In genomic region chr12:76032043-76032981, GRCh38 we compare ENCODE assay signal across 1 cellular context.
TF ChIP-seq lines count a peak whose summit lies in the region.

No MANE protein-coding gene starts in this region.

TF ChIP-seq in HepG2, 621 proteins besides CTCF, POLR2A, EP300 and RAD21 (continued from another document and continues in another):
- TF ChIP-seq, protein P1, sequence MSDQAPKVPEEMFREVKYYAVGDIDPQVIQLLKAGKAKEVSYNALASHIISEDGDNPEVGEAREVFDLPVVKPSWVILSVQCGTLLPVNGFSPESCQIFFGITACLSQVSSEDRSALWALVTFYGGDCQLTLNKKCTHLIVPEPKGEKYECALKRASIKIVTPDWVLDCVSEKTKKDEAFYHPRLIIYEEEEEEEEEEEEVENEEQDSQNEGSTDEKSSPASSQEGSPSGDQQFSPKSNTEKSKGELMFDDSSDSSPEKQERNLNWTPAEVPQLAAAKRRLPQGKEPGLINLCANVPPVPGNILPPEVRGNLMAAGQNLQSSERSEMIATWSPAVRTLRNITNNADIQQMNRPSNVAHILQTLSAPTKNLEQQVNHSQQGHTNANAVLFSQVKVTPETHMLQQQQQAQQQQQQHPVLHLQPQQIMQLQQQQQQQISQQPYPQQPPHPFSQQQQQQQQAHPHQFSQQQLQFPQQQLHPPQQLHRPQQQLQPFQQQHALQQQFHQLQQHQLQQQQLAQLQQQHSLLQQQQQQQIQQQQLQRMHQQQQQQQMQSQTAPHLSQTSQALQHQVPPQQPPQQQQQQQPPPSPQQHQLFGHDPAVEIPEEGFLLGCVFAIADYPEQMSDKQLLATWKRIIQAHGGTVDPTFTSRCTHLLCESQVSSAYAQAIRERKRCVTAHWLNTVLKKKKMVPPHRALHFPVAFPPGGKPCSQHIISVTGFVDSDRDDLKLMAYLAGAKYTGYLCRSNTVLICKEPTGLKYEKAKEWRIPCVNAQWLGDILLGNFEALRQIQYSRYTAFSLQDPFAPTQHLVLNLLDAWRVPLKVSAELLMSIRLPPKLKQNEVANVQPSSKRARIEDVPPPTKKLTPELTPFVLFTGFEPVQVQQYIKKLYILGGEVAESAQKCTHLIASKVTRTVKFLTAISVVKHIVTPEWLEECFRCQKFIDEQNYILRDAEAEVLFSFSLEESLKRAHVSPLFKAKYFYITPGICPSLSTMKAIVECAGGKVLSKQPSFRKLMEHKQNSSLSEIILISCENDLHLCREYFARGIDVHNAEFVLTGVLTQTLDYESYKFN (CRISPR knock-in tag; conservative IDR thresholded peaks at IDR 0.05), result peak; percentile 48
- TF ChIP-seq THYN1 (CRISPR knock-in tag; IDR thresholded peaks at IDR 0.05; ENCODE audit: borderline replicate concordance, low read depth) (no peak), ZBTB44 (CRISPR knock-in tag; IDR thresholded peaks at IDR 0.05) (no peak), JARID2 (CRISPR knock-in tag; IDR thresholded peaks at IDR 0.05; ENCODE audit: insufficient replicate concordance) (no peak), TOPORS (CRISPR knock-in tag; IDR thresholded peaks at IDR 0.05) (no peak), ZNF724P (CRISPR knock-in tag; IDR thresholded peaks at IDR 0.05; ENCODE audit: borderline replicate concordance) (no peak), ZNF562 (CRISPR knock-in tag; IDR thresholded peaks at IDR 0.05; ENCODE audit: borderline replicate concordance) (no peak), MBD4 (IDR thresholded peaks at IDR 0.05; ENCODE audit: borderline replicate concordance, low read length) (no peak), MTF2 (CRISPR knock-in tag; IDR thresholded peaks at IDR 0.05; ENCODE audit: borderline replicate concordance) (no peak), AFF4 (CRISPR knock-in tag; IDR thresholded peaks at IDR 0.05) (peak; percentile 79; the same call in 1 of the 2 replicates), CSRNP2 (CRISPR knock-in tag; conservative IDR thresholded peaks at IDR 0.05; ENCODE audit: low read depth) (no peak), ZNF253 (CRISPR knock-in tag; IDR thresholded peaks at IDR 0.05; ENCODE audit: borderline replicate concordance) (no peak), REXO4 (CRISPR knock-in tag; IDR thresholded peaks at IDR 0.05; ENCODE audit: borderline replicate concordance) (no peak), ZNF350 (CRISPR knock-in tag; IDR thresholded peaks at IDR 0.05; ENCODE audit: borderline replicate concordance, low read depth) (peak; percentile 81; the same call in 1 of the 2 replicates), ZSCAN20 (CRISPR knock-in tag; IDR thresholded peaks at IDR 0.05; ENCODE audit: borderline replicate concordance) (no peak), SYNCRIP (IDR thresholded peaks at IDR 0.05; ENCODE audit: insufficient read depth, low read depth, low read length) (no peak), SMAD9 (CRISPR knock-in tag; IDR thresholded peaks at IDR 0.05) (no peak), SP5 (CRISPR knock-in tag; IDR thresholded peaks at IDR 0.05; ENCODE audit: borderline replicate concordance, low read depth) (peak; percentile 25; the same call in 1 of the 2 replicates), SAP130 (CRISPR knock-in tag; IDR thresholded peaks at IDR 0.05; ENCODE audit: low read depth) (peak; percentile 72), ARNTL (CRISPR knock-in tag; IDR thresholded peaks at IDR 0.05) (no peak; the same call in 1 of the 2 replicates), NR1H2 (CRISPR knock-in tag; IDR thresholded peaks at IDR 0.05; ENCODE audit: borderline replicate concordance, low read depth) (no peak), FOXC1 (CRISPR knock-in tag; IDR thresholded peaks at IDR 0.05; ENCODE audit: borderline replicate concordance) (no peak; the same call in 1 of the 2 replicates), RBM22 (optimal IDR thresholded peaks at IDR 0.05; ENCODE audit: low read length) (peak; percentile 84), PRPF4 (IDR thresholded peaks at IDR 0.05; ENCODE audit: low read depth, low read length, poor library complexity, severe bottlenecking) (no peak), ZBTB3 (CRISPR knock-in tag; IDR thresholded peaks at IDR 0.05; ENCODE audit: borderline replicate concordance, low read depth) (0 out of 2 replicates have a peak, but pooled peaks have one; percentile 32), FUBP1 (CRISPR knock-in tag; IDR thresholded peaks at IDR 0.05; ENCODE audit: borderline replicate concordance) (no peak), ZIK1 (CRISPR knock-in tag; IDR thresholded peaks at IDR 0.05; ENCODE audit: borderline replicate concordance, low read depth) (no peak), ZNF274 (CRISPR knock-in tag; IDR thresholded peaks at IDR 0.05) (no peak), ZNF563 (CRISPR knock-in tag; IDR thresholded peaks at IDR 0.05) (0 out of 2 replicates have a peak, but pooled peaks have one; percentile 10), IRF2 (CRISPR knock-in tag; IDR thresholded peaks at IDR 0.05) (no peak)
- TF ChIP-seq, protein P2, sequence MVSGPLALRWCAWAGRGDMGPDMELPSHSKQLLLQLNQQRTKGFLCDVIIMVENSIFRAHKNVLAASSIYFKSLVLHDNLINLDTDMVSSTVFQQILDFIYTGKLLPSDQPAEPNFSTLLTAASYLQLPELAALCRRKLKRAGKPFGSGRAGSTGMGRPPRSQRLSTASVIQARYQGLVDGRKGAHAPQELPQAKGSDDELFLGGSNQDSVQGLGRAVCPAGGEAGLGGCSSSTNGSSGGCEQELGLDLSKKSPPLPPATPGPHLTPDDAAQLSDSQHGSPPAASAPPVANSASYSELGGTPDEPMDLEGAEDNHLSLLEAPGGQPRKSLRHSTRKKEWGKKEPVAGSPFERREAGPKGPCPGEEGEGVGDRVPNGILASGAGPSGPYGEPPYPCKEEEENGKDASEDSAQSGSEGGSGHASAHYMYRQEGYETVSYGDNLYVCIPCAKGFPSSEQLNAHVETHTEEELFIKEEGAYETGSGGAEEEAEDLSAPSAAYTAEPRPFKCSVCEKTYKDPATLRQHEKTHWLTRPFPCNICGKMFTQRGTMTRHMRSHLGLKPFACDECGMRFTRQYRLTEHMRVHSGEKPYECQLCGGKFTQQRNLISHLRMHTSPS (CRISPR knock-in tag; IDR thresholded peaks at IDR 0.05; ENCODE audit: low read depth), result no peak
- TF ChIP-seq, protein P3, sequence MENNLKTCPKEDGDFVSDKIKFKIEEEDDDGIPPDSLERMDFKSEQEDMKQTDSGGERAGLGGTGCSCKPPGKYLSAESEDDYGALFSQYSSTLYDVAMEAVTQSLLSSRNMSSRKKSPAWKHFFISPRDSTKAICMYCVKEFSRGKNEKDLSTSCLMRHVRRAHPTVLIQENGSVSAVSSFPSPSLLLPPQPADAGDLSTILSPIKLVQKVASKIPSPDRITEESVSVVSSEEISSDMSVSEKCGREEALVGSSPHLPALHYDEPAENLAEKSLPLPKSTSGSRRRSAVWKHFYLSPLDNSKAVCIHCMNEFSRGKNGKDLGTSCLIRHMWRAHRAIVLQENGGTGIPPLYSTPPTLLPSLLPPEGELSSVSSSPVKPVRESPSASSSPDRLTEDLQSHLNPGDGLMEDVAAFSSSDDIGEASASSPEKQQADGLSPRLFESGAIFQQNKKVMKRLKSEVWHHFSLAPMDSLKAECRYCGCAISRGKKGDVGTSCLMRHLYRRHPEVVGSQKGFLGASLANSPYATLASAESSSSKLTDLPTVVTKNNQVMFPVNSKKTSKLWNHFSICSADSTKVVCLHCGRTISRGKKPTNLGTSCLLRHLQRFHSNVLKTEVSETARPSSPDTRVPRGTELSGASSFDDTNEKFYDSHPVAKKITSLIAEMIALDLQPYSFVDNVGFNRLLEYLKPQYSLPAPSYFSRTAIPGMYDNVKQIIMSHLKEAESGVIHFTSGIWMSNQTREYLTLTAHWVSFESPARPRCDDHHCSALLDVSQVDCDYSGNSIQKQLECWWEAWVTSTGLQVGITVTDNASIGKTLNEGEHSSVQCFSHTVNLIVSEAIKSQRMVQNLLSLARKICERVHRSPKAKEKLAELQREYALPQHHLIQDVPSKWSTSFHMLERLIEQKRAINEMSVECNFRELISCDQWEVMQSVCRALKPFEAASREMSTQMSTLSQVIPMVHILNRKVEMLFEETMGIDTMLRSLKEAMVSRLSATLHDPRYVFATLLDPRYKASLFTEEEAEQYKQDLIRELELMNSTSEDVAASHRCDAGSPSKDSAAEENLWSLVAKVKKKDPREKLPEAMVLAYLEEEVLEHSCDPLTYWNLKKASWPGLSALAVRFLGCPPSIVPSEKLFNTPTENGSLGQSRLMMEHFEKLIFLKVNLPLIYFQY (CRISPR knock-in tag; IDR thresholded peaks at IDR 0.05; ENCODE audit: borderline replicate concordance), result no peak
- TF ChIP-seq, protein P4, sequence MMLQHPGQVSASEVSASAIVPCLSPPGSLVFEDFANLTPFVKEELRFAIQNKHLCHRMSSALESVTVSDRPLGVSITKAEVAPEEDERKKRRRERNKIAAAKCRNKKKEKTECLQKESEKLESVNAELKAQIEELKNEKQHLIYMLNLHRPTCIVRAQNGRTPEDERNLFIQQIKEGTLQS (CRISPR knock-in tag; IDR thresholded peaks at IDR 0.05), result no peak
- TF ChIP-seq, protein P5, sequence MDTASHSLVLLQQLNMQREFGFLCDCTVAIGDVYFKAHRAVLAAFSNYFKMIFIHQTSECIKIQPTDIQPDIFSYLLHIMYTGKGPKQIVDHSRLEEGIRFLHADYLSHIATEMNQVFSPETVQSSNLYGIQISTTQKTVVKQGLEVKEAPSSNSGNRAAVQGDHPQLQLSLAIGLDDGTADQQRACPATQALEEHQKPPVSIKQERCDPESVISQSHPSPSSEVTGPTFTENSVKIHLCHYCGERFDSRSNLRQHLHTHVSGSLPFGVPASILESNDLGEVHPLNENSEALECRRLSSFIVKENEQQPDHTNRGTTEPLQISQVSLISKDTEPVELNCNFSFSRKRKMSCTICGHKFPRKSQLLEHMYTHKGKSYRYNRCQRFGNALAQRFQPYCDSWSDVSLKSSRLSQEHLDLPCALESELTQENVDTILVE (CRISPR knock-in tag; IDR thresholded peaks at IDR 0.05), result no peak
